ENCODE assay signal across 24 cellular contexts in the genomic region with DNA sequence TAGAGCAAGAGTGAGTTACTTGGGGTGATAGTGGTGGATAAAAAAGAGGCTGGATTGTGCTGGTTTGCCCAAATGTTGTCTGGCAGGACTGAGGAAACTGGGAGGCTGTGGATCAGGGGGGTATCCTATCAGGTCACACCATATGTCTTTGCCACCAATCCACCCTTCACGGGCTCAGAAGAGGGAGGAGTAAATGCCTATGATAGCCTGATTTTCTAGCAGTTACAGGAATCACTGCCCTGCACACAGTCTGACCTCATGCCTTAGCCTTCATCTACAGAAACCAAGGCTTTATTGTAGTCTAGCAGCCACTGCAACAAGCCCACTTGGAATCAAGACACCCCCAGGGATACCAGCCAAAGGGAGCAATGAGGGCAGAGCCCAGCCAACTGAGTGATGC.
"Had no signal": no experiment of that assay in that cellular context is flagged by ENCODE, and none has a peak within 500 bp of the region (broad histone marks: within the 10 kb centered on the region; RNA-seq: fewer than 3 reads in every experiment).

No MANE protein-coding gene starts in this region.

- H3K27ac Mint-ChIP-seq: memory B cell; naive thymus-derived CD4-positive, alpha-beta T cell; natural killer cell treated with Interleukin-12 subunit alpha and Interleukin-12 subunit beta and Interleukin-15 and Interleukin-18, amount 100 ng/mL, for 72 hours; progenitor cell of endocrine pancreas; stimulated activated naive B cell treated with anti-CD40 and anti-IgM and Interleukin-4, amounts not matched to agents 10 μg/mL and 1 μg/mL and 100 μg/mL, for 72 hours had no signal

- H3K4me1 ChIP-seq: right lobe of liver, stomach, thyroid gland, transverse colon, upper lobe of left lung had no signal

- H3K4me1 Mint-ChIP-seq: memory B cell; stimulated activated naive B cell treated with anti-CD40 and anti-IgM and Interleukin-4, amounts not matched to agents 10 μg/mL and 1 μg/mL and 100 μg/mL, for 72 hours had no signal

- H3K36me3 Mint-ChIP-seq: memory B cell; naive thymus-derived CD4-positive, alpha-beta T cell; natural killer cell treated with Interleukin-12 subunit alpha and Interleukin-12 subunit beta and Interleukin-15 and Interleukin-18, amount 100 ng/mL, for 72 hours; stimulated activated naive B cell treated with anti-CD40 and anti-IgM and Interleukin-4, amounts not matched to agents 10 μg/mL and 1 μg/mL and 100 μg/mL, for 72 hours had no signal

- H3K79me2 ChIP-seq: hepatocyte had no signal

- H3K4me2 ChIP-seq: hepatocyte, smooth muscle cell had no signal

- DNase-seq: islet precursor cell; left ventricle myocardium inferior; midbrain; mucosa of descending colon; naive thymus-derived CD4-positive, alpha-beta T cell; ovary; right lobe of liver; stimulated activated CD4-positive, alpha-beta T cell treated with anti-CD3 and anti-CD28 coated beads, Interleukin-1b, Interleukin-23, amount 100 ng/mL, for 48 hours; stimulated activated CD4-positive, alpha-beta T cell treated with anti-CD3 and anti-CD28 coated beads, Interleukin-2, amount 100 ng/mL, for 48 hours; stimulated activated CD4-positive, alpha-beta T cell treated with anti-CD3 and anti-CD28 coated beads, Interleukin-4, amount 100 ng/mL, for 4 hours; stimulated activated CD8-positive, alpha-beta memory T cell treated with anti-CD3 and anti-CD28 coated beads, Interleukin-4, amount 100 ng/mL, for 48 hours; stimulated activated naive B cell treated with anti-CD40 and anti-IgM and Interleukin-4, amounts not matched to agents 10 μg/mL and 1 μg/mL and 100 μg/mL, for 72 hours; stimulated activated naive CD8-positive, alpha-beta T cell treated with anti-CD3 and anti-CD28 coated beads, Interleukin-15, Interleukin-2, amounts not matched to agents 100 U/mL and 50 U/mL, for 24 hours; stomach; testis; thyroid gland; transverse colon; upper lobe of left lung had no signal

- H3K9me3 ChIP-seq: left ventricle myocardium inferior, mucosa of descending colon, ovary, right atrium auricular region, right lobe of liver, stomach, testis, thyroid gland, transverse colon, upper lobe of left lung had no signal

- H3K27me3 ChIP-seq: hepatocyte, ovary, right atrium auricular region, right lobe of liver, stomach, testis, thyroid gland, transverse colon, upper lobe of left lung had no signal

- H3K27ac ChIP-seq: hepatocyte, left ventricle myocardium inferior, ovary, right atrium auricular region, right lobe of liver, stomach, testis, thyroid gland, transverse colon, upper lobe of left lung had no signal

- ATAC-seq: mucosa of descending colon; naive thymus-derived CD4-positive, alpha-beta T cell; natural killer cell treated with Interleukin-12 subunit alpha and Interleukin-12 subunit beta and Interleukin-15 and Interleukin-18, amount 100 ng/mL, for 72 hours; right lobe of liver; stimulated activated naive B cell treated with anti-CD40 and anti-IgM and Interleukin-4, amounts not matched to agents 10 μg/mL and 1 μg/mL and 100 μg/mL, for 72 hours; stimulated activated naive CD8-positive, alpha-beta T cell treated with anti-CD3 and anti-CD28 coated beads, Interleukin-15, Interleukin-2, amounts not matched to agents 100 U/mL and 50 U/mL, for 24 hours had no signal

- H2AFZ ChIP-seq: hepatocyte had no signal

- H3K9me3 Mint-ChIP-seq: memory B cell; naive thymus-derived CD4-positive, alpha-beta T cell; natural killer cell treated with Interleukin-12 subunit alpha and Interleukin-12 subunit beta and Interleukin-15 and Interleukin-18, amount 100 ng/mL, for 72 hours; stimulated activated naive B cell treated with anti-CD40 and anti-IgM and Interleukin-4, amounts not matched to agents 10 μg/mL and 1 μg/mL and 100 μg/mL, for 72 hours had no signal

- H3K4me3 Mint-ChIP-seq: memory B cell; naive thymus-derived CD4-positive, alpha-beta T cell; natural killer cell treated with Interleukin-12 subunit alpha and Interleukin-12 subunit beta and Interleukin-15 and Interleukin-18, amount 100 ng/mL, for 72 hours; stimulated activated naive B cell treated with anti-CD40 and anti-IgM and Interleukin-4, amounts not matched to agents 10 μg/mL and 1 μg/mL and 100 μg/mL, for 72 hours had no signal
